In genomic region chr21:45796003-45796402, GRCh38 we compare ENCODE assay signal across 27 cellular contexts.
"Had no signal": no experiment of that assay in that cellular context is flagged by ENCODE, and none has a peak within 500 bp of the region (broad histone marks: within the 10 kb centered on the region; RNA-seq: fewer than 3 reads in every experiment).

No MANE protein-coding gene starts in this region.

- H3K27ac Mint-ChIP-seq: dendritic cell treated with granulocyte-macrophage colony-stimulating factor and Interleukin-4, amounts not matched to agents 40 ng/mL and 50 ng/mL, for 4 days; effector memory CD8-positive, alpha-beta T cell; endodermal cell; mesothelial cell of epicardium; naive B cell had no signal

- H3K9me3 Mint-ChIP-seq: dendritic cell treated with granulocyte-macrophage colony-stimulating factor and Interleukin-4, amounts not matched to agents 40 ng/mL and 50 ng/mL, for 4 days; effector memory CD8-positive, alpha-beta T cell; endodermal cell; mesothelial cell of epicardium; naive thymus-derived CD8-positive, alpha-beta T cell had no signal

- H3K27me3 Mint-ChIP-seq: dendritic cell treated with granulocyte-macrophage colony-stimulating factor and Interleukin-4, amounts not matched to agents 40 ng/mL and 50 ng/mL, for 4 days; naive thymus-derived CD8-positive, alpha-beta T cell had no signal

- H3K9me3 ChIP-seq: esophagus squamous epithelium, gastrocnemius medialis, heart right ventricle, left lung, lower lobe of right lung, mucosa of descending colon had no signal

- ATAC-seq: effector memory CD8-positive, alpha-beta T cell; esophagus mucosa; gastrocnemius medialis; heart right ventricle; left cardiac atrium; left lung; left ventricle myocardium superior; lower lobe of right lung; mucosa of descending colon; naive thymus-derived CD8-positive, alpha-beta T cell had no signal

- H3K36me3 Mint-ChIP-seq: mesothelial cell of epicardium; naive B cell; naive thymus-derived CD8-positive, alpha-beta T cell had no signal

- FAIRE-seq: islet of Langerhans, keratinocyte had no signal

- DNase-seq: cortex of kidney; effector CD8-positive, alpha-beta T cell; effector memory CD8-positive, alpha-beta T cell; endodermal cell; erythroblast; esophagus squamous epithelium; foreskin fibroblast; foreskin melanocyte; gastrocnemius medialis; glutamatergic neuron; head of caudate nucleus; heart right ventricle; hippocampal formation; left cardiac atrium; left lung; left ventricle myocardium superior; lower lobe of right lung; mesenchymal stem cell; mucosa of descending colon; naive B cell; naive thymus-derived CD8-positive, alpha-beta T cell had no signal

- H3K4me3 ChIP-seq: esophagus squamous epithelium, gastrocnemius medialis, heart right ventricle, left lung, lower lobe of right lung, mucosa of descending colon had no signal

- H3K36me3 ChIP-seq: esophagus squamous epithelium, gastrocnemius medialis, heart right ventricle, left lung, lower lobe of right lung had no signal

- H3K27me3 ChIP-seq: gastrocnemius medialis, left lung had no signal

- H3K4me1 Mint-ChIP-seq: endodermal cell; mesothelial cell of epicardium; naive thymus-derived CD8-positive, alpha-beta T cell had no signal

- H3K27ac ChIP-seq: epithelial cell of prostate, esophagus squamous epithelium, gastrocnemius medialis, heart right ventricle, left lung, lower lobe of right lung had no signal

- H3K4me3 Mint-ChIP-seq: dendritic cell treated with granulocyte-macrophage colony-stimulating factor and Interleukin-4, amounts not matched to agents 40 ng/mL and 50 ng/mL, for 4 days; effector memory CD8-positive, alpha-beta T cell; endodermal cell; mesothelial cell of epicardium; naive B cell; naive thymus-derived CD8-positive, alpha-beta T cell had no signal

- H3K4me1 ChIP-seq: esophagus squamous epithelium, gastrocnemius medialis, heart right ventricle, left lung, lower lobe of right lung had no signal
